10 cellular contexts compared by ENCODE assay signal in genomic region chr3:67819447-67819846, GRCh38.
DNase-seq lines count a peak whose midpoint lies in the region; ATAC-seq and TF ChIP-seq lines count a peak whose summit lies in the region.
"Had no signal": no experiment of that assay in that cellular context is flagged by ENCODE, and none has a peak within 500 bp of the region (broad histone marks: within the 10 kb centered on the region; RNA-seq: fewer than 3 reads in every experiment).

No MANE protein-coding gene starts in this region.

- H3K27me3 ChIP-seq in Loucy (ENCODE audit: insufficient read depth, low read length, poor library complexity, severe bottlenecking) = no peaks in the 10 kb centered on the region
- H3K27me3 ChIP-seq in neural cell (ENCODE audit: insufficient read depth, low read depth, low read length) = no peaks in the 10 kb centered on the region
- H3K27me3 ChIP-seq: right atrium auricular region had no signal

- H3K9me2 ChIP-seq in Loucy (replicated peaks; ENCODE audit: low read depth, low read length) (no peaks in the 10 kb centered on the region), neural cell (ENCODE audit: insufficient read depth, low read length) (no peaks in the 10 kb centered on the region)

- ATAC-seq in GM21447 (IDR thresholded peaks at IDR 0.05; ENCODE audit: unreplicated experiment) = no peak

- H3K27ac Mint-ChIP-seq in brain = no peak overlapping the region

- H4K20me1 ChIP-seq in Loucy (ENCODE audit: insufficient read depth, low read length, poor library complexity, severe bottlenecking) (no peaks in the 10 kb centered on the region), neural cell (ENCODE audit: insufficient read depth) (no peaks in the 10 kb centered on the region)

- DNase-seq in ELR (ENCODE audit: low read depth) = peak; percentile 9
- no peak for DNase-seq in NCI-H2029 (lab: John Stamatoyannopoulos, UW)
- no peak for DNase-seq in activated effector memory CD4-positive, alpha-beta T cell treated with anti-CD3 and anti-CD28 coated beads, Interleukin-2, amount 50 U/mL, for 16 hours
- DNase-seq: caudate nucleus had no signal

- no peaks in the 10 kb centered on the region for H3K36me3 Mint-ChIP-seq in brain

- no peak overlapping the region for H3K4me2 ChIP-seq in Loucy (ENCODE audit: low read depth, low read length, poor library complexity, severe bottlenecking)
- no peak overlapping the region for H3K4me2 ChIP-seq in neural cell (ENCODE audit: low read length)

- H3K4me3 Mint-ChIP-seq in brain = no peak overlapping the region

- H3K36me3 ChIP-seq in Loucy (ENCODE audit: insufficient read depth, low read length) (no peaks in the 10 kb centered on the region), neural cell (ENCODE audit: insufficient read depth, low read length) (no peaks in the 10 kb centered on the region)
- H3K36me3 ChIP-seq: HAP-1, right atrium auricular region had no signal

- peaks cover 6% of the 10 kb centered on the region for H3K27me3 Mint-ChIP-seq in brain

- H3K79me2 ChIP-seq in Loucy (ENCODE audit: insufficient read depth, low read length) = no peaks in the 10 kb centered on the region
- H3K79me2 ChIP-seq in neural cell (replicated peaks; ENCODE audit: insufficient read depth, low read length) = no peaks in the 10 kb centered on the region

- no peaks in the 10 kb centered on the region for H3K4me1 Mint-ChIP-seq in brain

- H3K4me1 ChIP-seq in Loucy (ENCODE audit: insufficient read depth, low read length, poor library complexity, severe bottlenecking) = no peaks in the 10 kb centered on the region
- H3K4me1 ChIP-seq: HAP-1, right atrium auricular region had no signal

- H2AFZ ChIP-seq in Loucy (ENCODE audit: low read length) (no peak overlapping the region), neural cell (ENCODE audit: low read depth, low read length) (no peak overlapping the region)

- no peaks in the 10 kb centered on the region for H3K9me3 ChIP-seq in Loucy (ENCODE audit: insufficient read depth, low read depth, low read length)
- H3K9me3 ChIP-seq in neural cell (ENCODE audit: low read length) = no peaks in the 10 kb centered on the region
- H3K9me3 ChIP-seq: HAP-1, right atrium auricular region had no signal

- no peak for TF ChIP-seq EP300 in neural cell (conservative IDR thresholded peaks at IDR 0.05; ENCODE audit: poor library complexity, severe bottlenecking)

- H3K9me3 Mint-ChIP-seq in brain = peaks cover 0 to 13% (median 0%) of the 10 kb centered on the region in 5 experiments

- H3K4me3 ChIP-seq in Loucy (ENCODE audit: low read length, poor library complexity, severe bottlenecking) (no peak overlapping the region), neural cell (ENCODE audit: low read length) (no peak overlapping the region)
- H3K4me3 ChIP-seq: HAP-1, right atrium auricular region had no signal

- TF ChIP-seq CTCF in Loucy (conservative IDR thresholded peaks at IDR 0.05; ENCODE audit: low read length) (peak; percentile 41), brain (conservative IDR thresholded peaks at IDR 0.05) (peak; percentile 32 to 60), neural cell (IDR thresholded peaks at IDR 0.05; ENCODE audit: poor library complexity, severe bottlenecking) (peak; percentile 47)

- H3K9ac ChIP-seq in Loucy (ENCODE audit: low read depth, low read length, poor library complexity, severe bottlenecking) (no peak overlapping the region), neural cell (ENCODE audit: low read length) (no peak overlapping the region)

- no peak overlapping the region for H3K27ac ChIP-seq in neural cell (ENCODE audit: low read length)
- H3K27ac ChIP-seq: right atrium auricular region had no signal

- H3F3A ChIP-seq in Loucy (ENCODE audit: low read depth) (no peaks in the 10 kb centered on the region), neural cell (ENCODE audit: insufficient read depth, low read length, poor library complexity, severe bottlenecking) (no peaks in the 10 kb centered on the region)

- TF ChIP-seq RAD21 in neural cell (conservative IDR thresholded peaks at IDR 0.05) = peak; percentile 44

TF ChIP-seq in neural cell, 6 proteins besides CTCF, POLR2A, EP300 and RAD21:
- TF ChIP-seq MXI1 (conservative IDR thresholded peaks at IDR 0.05; ENCODE audit: poor library complexity, severe bottlenecking) (no peak), SMC3 (conservative IDR thresholded peaks at IDR 0.05; ENCODE audit: poor library complexity) (peak; percentile 47)
